Comparison of ENCODE assay signal across 8 cellular contexts in genomic region chr4:127400736-127401346, GRCh38.
DNase-seq lines count a peak whose midpoint lies in the region; ATAC-seq and TF ChIP-seq lines count a peak whose summit lies in the region.

No MANE protein-coding gene starts in this region.

- H3K4me1 Mint-ChIP-seq in MCF 10A (ENCODE audit: insufficient read depth, unreplicated experiment) (no peaks in the 10 kb centered on the region), type B pancreatic cell (ENCODE audit: unreplicated experiment) (peaks cover 5% of the 10 kb centered on the region)

- no peaks in the 10 kb centered on the region for H3K79me2 ChIP-seq in DOHH2 (ENCODE audit: control insufficient read depth, low read length)

- H3K9me3 ChIP-seq in DOHH2 (ENCODE audit: control insufficient read depth, insufficient read depth, low read length), result no peaks in the 10 kb centered on the region

- TF ChIP-seq CTCF in DOHH2 (IDR thresholded peaks at IDR 0.05; ENCODE audit: low read depth, low read length, poor library complexity, severe bottlenecking) (peak; percentile 77), MCF 10A (IDR thresholded peaks at IDR 0.05; ENCODE audit: unreplicated experiment) (peak; percentile 85), type B pancreatic cell (conservative IDR thresholded peaks at IDR 0.05) (peak; percentile 80)

- no TSS peak for BruUV-seq in MCF 10A (replicated peaks; lab: Mats Ljungman, UMichigan)

- H3K4me3 ChIP-seq in DOHH2 (ENCODE audit: low read length), result no peak overlapping the region

- H3K27ac Mint-ChIP-seq in MCF 10A (ENCODE audit: low read depth, unreplicated experiment) (no peak overlapping the region), type B pancreatic cell (no peak overlapping the region)

- no peaks in the 10 kb centered on the region for H3K27me3 ChIP-seq in DOHH2 (ENCODE audit: control insufficient read depth, low read length)

- no peak overlapping the region for H3K27ac ChIP-seq in DOHH2 (ENCODE audit: low read depth, low read length)

- H3K36me3 Mint-ChIP-seq in MCF 10A (ENCODE audit: insufficient read depth, unreplicated experiment) (no peaks in the 10 kb centered on the region), type B pancreatic cell (no peaks in the 10 kb centered on the region)

- DNase-seq in NOMO-1 (lab: John Stamatoyannopoulos, UW; ENCODE audit: unreplicated experiment in 2 of 2) (peak; percentile 51 to 63), MCF 10A (ENCODE audit: unreplicated experiment) (peak; percentile 82), kidney tubule cell (ENCODE audit: low spot score) (peak; percentile 71), type B pancreatic cell (ENCODE audit: extremely low spot score, unreplicated experiment) (no peak), activated gamma-delta T cell treated with Interleukin-2 at 50 U/mL for 16 hours (no peak)

- H3K9me2 ChIP-seq in DOHH2 (replicated peaks; ENCODE audit: control insufficient read depth, low read length), result no peaks in the 10 kb centered on the region

- no peaks in the 10 kb centered on the region for H3K9me3 Mint-ChIP-seq in MCF 10A (ENCODE audit: unreplicated experiment)
- H3K9me3 Mint-ChIP-seq in type B pancreatic cell, result peaks cover under 1% of the 10 kb centered on the region

- CTCF ChIA-PET in MCF 10A (lab: Yijun Ruan, JAX), result interaction anchor here (0.6 to 2.0 kb wide), 37 partner anchors 9 to 1898 kb away, joined by 3 to 9 read pairs (median 3); no protein-coding TSS in a partner anchor

- no peaks in the 10 kb centered on the region for H3K4me1 ChIP-seq in DOHH2 (ENCODE audit: control insufficient read depth, low read length)

- POLR2A ChIA-PET in MCF 10A (lab: Yijun Ruan, JAX), result interaction anchor here (1.0 kb wide), 1 partner anchor 1684 kb away, joined by 3 read pairs; no protein-coding TSS in a partner anchor

- H3K27me3 Mint-ChIP-seq in MCF 10A (ENCODE audit: insufficient read depth, unreplicated experiment), result no peaks in the 10 kb centered on the region
- H3K27me3 Mint-ChIP-seq in type B pancreatic cell, result peaks cover 8% of the 10 kb centered on the region

- H3K4me3 Mint-ChIP-seq in MCF 10A (ENCODE audit: unreplicated experiment) (no peak overlapping the region), type B pancreatic cell (no peak overlapping the region)

- H3K36me3 ChIP-seq in DOHH2 (ENCODE audit: control insufficient read depth, low read length), result no peaks in the 10 kb centered on the region

- H3K4me2 ChIP-seq in DOHH2 (ENCODE audit: low read length), result no peak overlapping the region

- ATAC-seq in GM19043 (IDR thresholded peaks at IDR 0.05; ENCODE audit: low read depth, unreplicated experiment) (peak; percentile 81), HG03159 (IDR thresholded peaks at IDR 0.05; ENCODE audit: unreplicated experiment) (peak; percentile 95)

- no peaks in the 10 kb centered on the region for H3F3A ChIP-seq in DOHH2 (ENCODE audit: control insufficient read depth, insufficient read depth)

- intact Hi-C loops in MCF 10A (cut with micrococcal nuclease), result loop anchor here (1.0 to 10.0 kb wide), 4 partner anchors 214 to 1659 kb away; no protein-coding TSS in a partner anchor

- H4K20me1 ChIP-seq in DOHH2 (ENCODE audit: control insufficient read depth, insufficient read depth, low read depth, low read length), result no peaks in the 10 kb centered on the region

Comparison
In these comparisons a context has a peak if more than half of its experiments do, and no peak if none do; other contexts are left out.
1. DNase-seq: peak in NOMO-1 (2 of 2), MCF 10A (single experiment) and kidney tubule cell (single experiment); none in type B pancreatic cell (single experiment) and activated gamma-delta T cell treated with Interleukin-2 at 50 U/mL for 16 hours (single experiment).
2. Peak in every context shown above with its lines, with median percentiles within 50 percentile points of each other: CTCF ChIP-seq.